22 cellular contexts compared by ENCODE assay signal in the genomic region with DNA sequence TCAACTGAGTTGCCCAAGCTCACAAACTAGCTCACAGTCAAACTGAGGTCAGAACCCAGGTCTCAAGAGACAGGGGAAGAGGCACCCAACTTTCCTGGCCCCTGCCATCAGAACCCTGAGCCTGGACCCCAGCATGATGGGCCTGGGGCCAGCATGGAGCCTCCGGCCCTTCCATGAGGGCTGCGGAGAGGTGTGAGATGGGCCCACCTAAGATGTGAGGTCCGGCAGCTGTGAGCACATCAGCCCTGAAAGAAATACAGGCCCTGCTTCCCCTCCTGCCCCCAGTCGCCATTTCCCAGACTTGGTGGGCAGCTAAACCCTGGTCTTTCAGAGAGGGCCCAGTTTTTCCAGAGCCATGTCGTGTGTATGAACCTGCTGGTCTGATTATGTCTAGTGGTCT. TPM values are rescaled to one million over a fixed set of nuclear protein-coding genes. Genes with fewer than 3 reads are reported as not detected.
DNase-seq lines count a peak whose midpoint lies in the region; ATAC-seq, FAIRE-seq and TF ChIP-seq lines count a peak whose summit lies in the region.
"Had no signal": no experiment of that assay in that cellular context is flagged by ENCODE, and none has a peak within 500 bp of the region (broad histone marks: within the 10 kb centered on the region; RNA-seq: fewer than 3 reads in every experiment).

No MANE protein-coding gene starts in this region.

- peaks cover 14% of the 10 kb centered on the region for H4K20me1 ChIP-seq in osteoblast (ENCODE audit: insufficient read depth, low read length)
- H4K20me1 ChIP-seq in smooth muscle cell (ENCODE audit: low read depth), result no peaks in the 10 kb centered on the region
- H4K20me1 ChIP-seq: BLaER1 had no signal

- H3K36me3 ChIP-seq in RWPE2 (ENCODE audit: low read depth), result peaks cover 77% of the 10 kb centered on the region
- peaks cover 6 to 9% of the 10 kb centered on the region in 2 donors for H3K36me3 ChIP-seq in kidney (ENCODE audit: control insufficient read depth in 1 of 2, insufficient read depth in 2 of 2, low read length in 2 of 2)
- H3K36me3 ChIP-seq in osteoblast (ENCODE audit: insufficient read depth, low read length), result peaks cover 92% of the 10 kb centered on the region
- H3K36me3 ChIP-seq in upper lobe of right lung, result peaks cover 100% of the 10 kb centered on the region
- H3K36me3 ChIP-seq in smooth muscle cell (ENCODE audit: low read depth), result no peaks in the 10 kb centered on the region

- H3K4me1 ChIP-seq in RWPE2 (ENCODE audit: insufficient read depth, poor library complexity, severe bottlenecking) (no peaks in the 10 kb centered on the region), kidney (ENCODE audit: control insufficient read depth in 1 of 2, insufficient read depth in 1 of 2, low read depth in 1 of 2, low read length in 2 of 2) (no peaks in the 10 kb centered on the region), osteoblast (ENCODE audit: insufficient read depth, low read length) (no peaks in the 10 kb centered on the region), upper lobe of right lung (no peaks in the 10 kb centered on the region), smooth muscle cell (ENCODE audit: low read depth) (no peaks in the 10 kb centered on the region)

- no peak overlapping the region for H3K27ac ChIP-seq in RWPE2 (ENCODE audit: poor library complexity, severe bottlenecking)
- H3K27ac ChIP-seq in kidney (ENCODE audit: low read depth in 2 of 2, low read length in 2 of 2), result no peak overlapping the region
- H3K27ac ChIP-seq in osteoblast (ENCODE audit: low read depth, low read length), result no peak overlapping the region
- H3K27ac ChIP-seq in upper lobe of right lung, result no peak overlapping the region
- no peak overlapping the region for H3K27ac ChIP-seq in smooth muscle cell (ENCODE audit: low read depth)
- H3K27ac ChIP-seq: BLaER1, HL-60 had no signal

- WGBS in smooth muscle cell (ENCODE audit: low lambda C conversion rate), result 95% methylated on average over 5 of the region's 5 CpGs

- H3K27me3 ChIP-seq in RWPE2 (ENCODE audit: insufficient read depth, poor library complexity, severe bottlenecking) (no peaks in the 10 kb centered on the region), osteoblast (ENCODE audit: insufficient read depth, low read length) (no peaks in the 10 kb centered on the region), upper lobe of right lung (no peaks in the 10 kb centered on the region), smooth muscle cell (ENCODE audit: low read depth) (no peaks in the 10 kb centered on the region)
- H3K27me3 ChIP-seq: BLaER1 had no signal

- ATAC-seq in RWPE2 (ENCODE audit: low read depth), result no peak
- ATAC-seq in upper lobe of right lung, result no peak
- no peak for ATAC-seq in HG03280 (IDR thresholded peaks at IDR 0.05; ENCODE audit: unreplicated experiment)
- ATAC-seq: GM23338 had no signal

- H3K4me2 ChIP-seq in osteoblast (ENCODE audit: insufficient read depth, low read length), result no peak overlapping the region
- H3K4me2 ChIP-seq in smooth muscle cell, result no peak overlapping the region
- H3K4me2 ChIP-seq: BLaER1, GM23338 had no signal

- DNase-seq in RWPE2 (ENCODE audit: low spot score), result peak; percentile 19
- peak; percentile 50 for DNase-seq in kidney
- DNase-seq in osteoblast (ENCODE audit: insufficient read length, low spot score, missing footprints), result peak; percentile 36
- DNase-seq in upper lobe of right lung, result peak; percentile 52
- no peak for DNase-seq in SKM-1 (lab: John Stamatoyannopoulos, UW; ENCODE audit: unreplicated experiment)
- DNase-seq in smooth muscle cell (lab: John Stamatoyannopoulos, UW; ENCODE audit: unreplicated experiment), result no peak
- DNase-seq: AML-193; CD4-positive, alpha-beta memory T cell; DMS153; DMS79; GDM1; HCEC 1CT; IMR-90 had no signal

- H2AFZ ChIP-seq in osteoblast (ENCODE audit: low read length) (no peak overlapping the region), smooth muscle cell (ENCODE audit: low read depth) (no peak overlapping the region)
- H2AFZ ChIP-seq: GM23338 had no signal

- intact Hi-C loops in kidney (cut with DNase I), result no loop called here
- intact Hi-C loops in upper lobe of right lung (cut with DNase I), result no loop called here

- peaks cover 2% of the 10 kb centered on the region for H3K79me2 ChIP-seq in osteoblast (ENCODE audit: insufficient read depth, low read length)
- no peaks in the 10 kb centered on the region for H3K79me2 ChIP-seq in smooth muscle cell (ENCODE audit: low read depth)

- H3K4me3 ChIP-seq in RWPE2 (ENCODE audit: severe bottlenecking) (no peak overlapping the region), kidney (ENCODE audit: low read length in 2 of 2) (no peak overlapping the region), osteoblast (ENCODE audit: insufficient read depth, low read length) (no peak overlapping the region), upper lobe of right lung (no peak overlapping the region), smooth muscle cell (no peak overlapping the region)
- H3K4me3 ChIP-seq: BLaER1, GM23338 had no signal

- H3F3A ChIP-seq in smooth muscle cell (ENCODE audit: low read depth), result no peaks in the 10 kb centered on the region

- no peak overlapping the region for H3K9ac ChIP-seq in kidney (ENCODE audit: low read length in 2 of 2)
- no peak overlapping the region for H3K9ac ChIP-seq in smooth muscle cell (ENCODE audit: low read depth)
- H3K9ac ChIP-seq: BLaER1 had no signal

- TF ChIP-seq CTCF in RWPE2 (IDR thresholded peaks at IDR 0.05; ENCODE audit: poor library complexity, severe bottlenecking) (no peak), kidney (IDR thresholded peaks at IDR 0.05; ENCODE audit: borderline replicate concordance, extremely low read depth, insufficient read depth) (no peak), osteoblast (IDR thresholded peaks at IDR 0.05; ENCODE audit: extremely low read depth, low read depth, low read length) (no peak), upper lobe of right lung (IDR thresholded peaks at IDR 0.05) (no peak), smooth muscle cell (IDR thresholded peaks at IDR 0.05; ENCODE audit: borderline replicate concordance, insufficient read depth, poor library complexity, severe bottlenecking) (no peak)

- no peaks in the 10 kb centered on the region for H3K9me3 ChIP-seq in RWPE2 (ENCODE audit: severe bottlenecking)
- H3K9me3 ChIP-seq in kidney (ENCODE audit: control insufficient read depth in 1 of 2, low read length in 2 of 2), result no peaks in the 10 kb centered on the region
- no peaks in the 10 kb centered on the region for H3K9me3 ChIP-seq in osteoblast (ENCODE audit: low read depth, low read length)
- no peaks in the 10 kb centered on the region for H3K9me3 ChIP-seq in upper lobe of right lung
- H3K9me3 ChIP-seq in smooth muscle cell (replicated peaks; ENCODE audit: low read depth), result no peaks in the 10 kb centered on the region
- H3K9me3 ChIP-seq: BLaER1 had no signal

- FAIRE-seq in kidney (lab: Jason Lieb, UNC), result no peak
- FAIRE-seq: A204.1, GM12892, GM18507, H54 had no signal

RNA-seq across cellular contexts. Expression of a gene that starts 30.6 kb away (rescaled TPM):
- total RNA-seq in kidney (111 TPM), osteoblast (270 and 373 TPM in 2 replicates), upper lobe of right lung (275 TPM), smooth muscle cell (71.5 and 74.2 TPM in 2 replicates)
- polyA plus RNA-seq in kidney (ENCODE audit: insufficient read depth, low read depth, low replicate concordance) (94.5 TPM), smooth muscle cell (75.8 and 91.2 TPM in 2 replicates)

RNA-seq across cellular contexts. Expression of a gene that starts 44.8 kb away (rescaled TPM):
- not detected for total RNA-seq in kidney
- 0.37 TPM for polyA plus RNA-seq in kidney (ENCODE audit: insufficient read depth, low read depth, low replicate concordance)
- not detected in 2 replicates for total RNA-seq in osteoblast
- not detected for total RNA-seq in upper lobe of right lung
- total RNA-seq in smooth muscle cell, result not detected in 2 replicates
- polyA plus RNA-seq in smooth muscle cell, result 0.39 TPM in 1 of 2 replicates, not detected in the other
- total RNA-seq: CD4-positive, alpha-beta memory T cell had no signal
- polyA plus RNA-seq: CD14-positive monocyte had no signal

Comparison
In these comparisons a context has a peak if more than half of its experiments do, and no peak if none do; other contexts are left out.
1. DNase-seq: peak in RWPE2 (single experiment), kidney (single experiment), osteoblast (single experiment) and upper lobe of right lung (single experiment); none in SKM-1 (single experiment) and smooth muscle cell (single experiment).